In genomic region chr7:29763266-29763665, GRCh38 we compare ENCODE assay signal across 28 cellular contexts. TPM values are rescaled to one million over a fixed set of nuclear protein-coding genes. Genes with fewer than 3 reads are reported as not detected.
"Had no signal": no experiment of that assay in that cellular context is flagged by ENCODE, and none has a peak within 500 bp of the region (broad histone marks: within the 10 kb centered on the region; RNA-seq: fewer than 3 reads in every experiment).

No MANE protein-coding gene starts in this region.

- H3K27me3 ChIP-seq: neural progenitor cell, ovary, right lobe of liver, sigmoid colon, suprapubic skin, testis, uterus had no signal

- H3K9me3 ChIP-seq: ovary, psoas muscle, right lobe of liver, sigmoid colon, suprapubic skin, testis, tibial artery, transverse colon, upper lobe of right lung, uterus had no signal

- H3K27ac ChIP-seq: neural progenitor cell, ovary, parathyroid adenoma, psoas muscle, right lobe of liver, sigmoid colon, suprapubic skin, testis, tibial artery, transverse colon, upper lobe of right lung, uterus had no signal

- H3K4me1 ChIP-seq: parathyroid adenoma, right lobe of liver, sigmoid colon, suprapubic skin, tibial artery, transverse colon, upper lobe of right lung, uterus had no signal

- ATAC-seq: natural killer cell; psoas muscle; right cardiac atrium; right lobe of liver; stimulated activated memory B cell treated with anti-CD40 and anti-IgM and Interleukin-4, amounts not matched to agents 10 μg/mL and 1 μg/mL and 100 μg/mL, for 72 hours; stimulated activated naive CD8-positive, alpha-beta T cell treated with anti-CD3 and anti-CD28 coated beads, Interleukin-15, amount 100 ng/mL, for 72 hours; stimulated activated naive CD8-positive, alpha-beta T cell treated with anti-CD3 and anti-CD28 coated beads, Interleukin-15, Interleukin-2, amounts not matched to agents 100 U/mL and 50 U/mL, for 24 hours; upper lobe of right lung had no signal

- H3K36me3 ChIP-seq: neural progenitor cell, ovary, right lobe of liver, sigmoid colon, suprapubic skin, tibial artery, transverse colon, upper lobe of right lung, uterus had no signal

- DNase-seq: natural killer cell; occipital lobe; ovary; posterior cingulate gyrus; psoas muscle; right cardiac atrium; right lobe of liver; sigmoid colon; small intestine; stimulated activated CD4-positive, alpha-beta T cell treated with anti-CD3 and anti-CD28 coated beads, Interleukin-12 subunit alpha, Interleukin-12 subunit beta, amount 100 ng/mL, for 4 hours; stimulated activated CD4-positive, alpha-beta T cell treated with anti-CD3 and anti-CD28 coated beads, Interleukin-1b, Interleukin-23, amount 100 ng/mL, for 48 hours; stimulated activated CD4-positive, alpha-beta T cell treated with anti-CD3 and anti-CD28 coated beads, Interleukin-4, amount 100 ng/mL, for 1 hour; stimulated activated CD4-positive, alpha-beta T cell treated with anti-CD3 and anti-CD28 coated beads, Interleukin-4, amount 100 ng/mL, for 4 hours; stimulated activated CD8-positive, alpha-beta memory T cell treated with anti-CD3 and anti-CD28 coated beads, Interleukin-4, amount 100 ng/mL, for 48 hours; stimulated activated naive CD4-positive, alpha-beta T cell; stimulated activated naive CD8-positive, alpha-beta T cell treated with anti-CD3 and anti-CD28 coated beads, Interleukin-15, amount 100 ng/mL, for 72 hours; stimulated activated naive CD8-positive, alpha-beta T cell treated with anti-CD3 and anti-CD28 coated beads, Interleukin-15, Interleukin-2, amounts not matched to agents 100 U/mL and 50 U/mL, for 24 hours; substantia nigra; testis; tibial artery; transverse colon; upper lobe of right lung; uterus had no signal

- H3K4me3 ChIP-seq: neural progenitor cell, ovary, psoas muscle, right lobe of liver, sigmoid colon, suprapubic skin, testis, tibial artery, transverse colon, upper lobe of right lung, uterus had no signal

RNA-seq across cellular contexts. Expression of gene WIPF3, which starts 43.0 kb away (rescaled TPM):
- total RNA-seq: natural killer cell, osteoblast had no signal
